Comparison of ENCODE assay signal across 16 cellular contexts in the genomic region with DNA sequence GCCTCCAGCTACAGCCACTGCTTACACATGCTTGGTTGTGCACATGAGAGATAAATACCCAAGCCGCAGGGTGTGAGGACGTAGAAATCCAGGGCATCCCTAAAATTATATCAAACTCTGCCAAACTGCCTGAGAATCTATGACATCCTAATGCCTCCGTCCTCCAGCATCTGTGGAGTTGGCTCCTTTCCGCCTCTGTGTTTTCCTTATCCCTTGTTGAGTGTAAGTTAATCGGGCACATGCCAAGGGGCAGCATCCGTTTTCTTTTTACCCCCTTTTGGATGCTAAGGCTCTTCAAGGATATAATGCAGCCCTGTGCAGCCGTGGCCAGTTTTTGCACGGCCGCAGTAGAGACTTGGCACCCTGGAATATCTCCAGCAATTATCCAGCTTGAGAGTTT.
DNase-seq lines count a peak whose midpoint lies in the region; TF ChIP-seq lines count a peak whose summit lies in the region.
"Had no signal": no experiment of that assay in that cellular context is flagged by ENCODE, and none has a peak within 500 bp of the region (broad histone marks: within the 10 kb centered on the region; RNA-seq: fewer than 3 reads in every experiment).

No MANE protein-coding gene starts in this region.

- H2BK15ac ChIP-seq in mesenchymal stem cell (ENCODE audit: low read depth, poor library complexity, severe bottlenecking): no peak overlapping the region

- H3K4me2 ChIP-seq in mesenchymal stem cell (ENCODE audit: low read length, poor library complexity, severe bottlenecking): no peak overlapping the region
- H3K4me2 ChIP-seq: PC-9 had no signal

- H4K91ac ChIP-seq in mesenchymal stem cell (ENCODE audit: low read length): no peak overlapping the region

- no peak overlapping the region for H2AFZ ChIP-seq in mesenchymal stem cell (ENCODE audit: low read depth, low read length)
- H2AFZ ChIP-seq: PC-9 had no signal

- H2BK120ac ChIP-seq in mesenchymal stem cell (ENCODE audit: low read depth, low read length): no peak overlapping the region

- no peak overlapping the region for H3K14ac ChIP-seq in mesenchymal stem cell (ENCODE audit: low read length in 2 of 2)

- H3K79me1 ChIP-seq in mesenchymal stem cell (replicated peaks; ENCODE audit: low read length, poor library complexity, severe bottlenecking): peaks cover 16% of the 10 kb centered on the region

- intact Hi-C loops in vagina (cut with DNase I): no loop called here

- H3K4me3 ChIP-seq in mesenchymal stem cell (ENCODE audit: insufficient read depth in 1 of 2, low read depth in 1 of 2, low read length in 2 of 2) (no peak overlapping the region), stomach smooth muscle (ENCODE audit: low read length in 2 of 2) (peak overlapping the region in 1 of 2 donors; percentile 17), vagina (no peak overlapping the region)
- H3K4me3 ChIP-seq: PC-9 had no signal

- no peak for DNase-seq in chondrocyte (ENCODE audit: low spot score)
- no peak for DNase-seq in mesenchymal stem cell
- DNase-seq in vagina (ENCODE audit: extremely low spot score in 2 of 2): no peak
- DNase-seq in NCI-H2107 (lab: John Stamatoyannopoulos, UW): no peak
- DNase-seq in islet precursor cell: no peak
- no peak for DNase-seq in RKO (ENCODE audit: low spot score)
- DNase-seq: C1 segment of cervical spinal cord; CD8-positive, alpha-beta memory T cell; GOT3; KBM-7; NCI-H1105 treated with DMSO at 0.1 percent for 48 hours; NCI-H187; NCI-H2227 treated with DMSO at 0.1 percent for 48 hours; NCI-H524; PC-9 had no signal

- no peaks in the 10 kb centered on the region for H3K9me3 Mint-ChIP-seq in chondrocyte (ENCODE audit: low read depth)
- H3K9me3 Mint-ChIP-seq: CD8-positive, alpha-beta memory T cell had no signal

- TF ChIP-seq CTCF in chondrocyte (IDR thresholded peaks at IDR 0.05): no peak
- TF ChIP-seq CTCF in vagina (IDR thresholded peaks at IDR 0.05): no peak

- H3K27ac ChIP-seq in mesenchymal stem cell (ENCODE audit: low read length, poor library complexity, severe bottlenecking): peak overlapping the region; percentile 46
- H3K27ac ChIP-seq in stomach smooth muscle (ENCODE audit: low read length): peak overlapping the region; percentile 4
- peak overlapping the region; percentile 3 for H3K27ac ChIP-seq in vagina
- H3K27ac ChIP-seq: PC-9 had no signal

- H3K36me3 ChIP-seq in mesenchymal stem cell (ENCODE audit: control insufficient read depth in 1 of 2, insufficient read depth in 2 of 2, low read depth in 1 of 2, low read length in 2 of 2): peaks cover 0 to 10% of the 10 kb centered on the region in 2 experiments
- peaks cover 3 to 6% of the 10 kb centered on the region in 2 donors for H3K36me3 ChIP-seq in stomach smooth muscle (ENCODE audit: control insufficient read depth in 2 of 2, insufficient read depth in 2 of 2, low read length in 2 of 2)
- H3K36me3 ChIP-seq in vagina: no peaks in the 10 kb centered on the region

- H3K4me1 Mint-ChIP-seq in chondrocyte (ENCODE audit: low read depth): peaks cover 90% of the 10 kb centered on the region
- H3K4me1 Mint-ChIP-seq: CD8-positive, alpha-beta memory T cell had no signal

- peaks cover 16% of the 10 kb centered on the region for H3K36me3 Mint-ChIP-seq in chondrocyte (ENCODE audit: low read depth)
- H3K36me3 Mint-ChIP-seq: CD8-positive, alpha-beta memory T cell had no signal

- H3K4me3 Mint-ChIP-seq in chondrocyte (ENCODE audit: unreplicated experiment): no peak overlapping the region
- H3K4me3 Mint-ChIP-seq: CD8-positive, alpha-beta memory T cell had no signal

- no peak overlapping the region for H4K8ac ChIP-seq in mesenchymal stem cell (ENCODE audit: low read length)

- peak overlapping the region; percentile 95 for H3K27ac Mint-ChIP-seq in chondrocyte (ENCODE audit: unreplicated experiment)
- H3K27ac Mint-ChIP-seq: CD8-positive, alpha-beta memory T cell had no signal

- TF ChIP-seq POLR2A in vagina (IDR thresholded peaks at IDR 0.05): no peak

- no peaks in the 10 kb centered on the region for H3K27me3 Mint-ChIP-seq in chondrocyte (ENCODE audit: low read depth)

- 99% methylated on average over 9 of the region's 9 CpGs for WGBS in mesenchymal stem cell

- no peak overlapping the region for H3K18ac ChIP-seq in mesenchymal stem cell (ENCODE audit: low read depth in 1 of 2, low read length in 2 of 2)

- H3K9me3 ChIP-seq in mesenchymal stem cell (ENCODE audit: control insufficient read depth, low read length): no peaks in the 10 kb centered on the region
- no peaks in the 10 kb centered on the region for H3K9me3 ChIP-seq in stomach smooth muscle (ENCODE audit: control insufficient read depth in 2 of 2, low read length in 2 of 2)
- no peaks in the 10 kb centered on the region for H3K9me3 ChIP-seq in vagina

- H3K4me1 ChIP-seq in mesenchymal stem cell (ENCODE audit: control insufficient read depth, insufficient read depth, low read depth, low read length): peaks cover 18% of the 10 kb centered on the region
- H3K4me1 ChIP-seq in stomach smooth muscle (ENCODE audit: control insufficient read depth, insufficient read depth, low read length): peaks cover 60% of the 10 kb centered on the region
- peaks cover 34% of the 10 kb centered on the region for H3K4me1 ChIP-seq in vagina

- H2BK5ac ChIP-seq in mesenchymal stem cell (ENCODE audit: low read depth, low read length, poor library complexity, severe bottlenecking): no peak overlapping the region

- peak overlapping the region; percentile 86 for H2AK5ac ChIP-seq in mesenchymal stem cell (ENCODE audit: low read length, severe bottlenecking)

- H3K4ac ChIP-seq in mesenchymal stem cell (ENCODE audit: low read depth in 1 of 2, low read length in 2 of 2): peak overlapping the region in 1 of 2 experiments; percentile 34

- no peak overlapping the region for H3K23ac ChIP-seq in mesenchymal stem cell (ENCODE audit: low read length in 2 of 2)

- H2BK12ac ChIP-seq in mesenchymal stem cell (ENCODE audit: low read length in 2 of 2): peak overlapping the region in 1 of 2 experiments; percentile 25

- H3K27me3 ChIP-seq in mesenchymal stem cell (ENCODE audit: control insufficient read depth in 1 of 2, insufficient read depth in 1 of 2, low read length in 2 of 2) (no peaks in the 10 kb centered on the region), stomach smooth muscle (ENCODE audit: control insufficient read depth in 1 of 2, insufficient read depth in 2 of 2, low read length in 2 of 2) (no peaks in the 10 kb centered on the region), vagina (no peaks in the 10 kb centered on the region)

- no peak overlapping the region for H3K9ac ChIP-seq in mesenchymal stem cell (ENCODE audit: low read length)
- H3K9ac ChIP-seq in stomach smooth muscle (ENCODE audit: low read length in 2 of 2): no peak overlapping the region
